In genomic region chr12:90909069-90909676, GRCh38 we compare ENCODE assay signal across 8 cellular contexts. TPM values are rescaled to one million over a fixed set of nuclear protein-coding genes. Genes with fewer than 3 reads are reported as not detected.
DNase-seq lines count a peak whose midpoint lies in the region; ATAC-seq and TF ChIP-seq lines count a peak whose summit lies in the region.

No MANE protein-coding gene starts in this region.

- H3K4me1 Mint-ChIP-seq in osteocyte (ENCODE audit: unreplicated experiment): peaks cover 9% of the 10 kb centered on the region
- no peaks in the 10 kb centered on the region for H3K4me1 Mint-ChIP-seq in activated CD8-positive, alpha-beta memory T cell treated with anti-CD3 and anti-CD28 coated beads, Interleukin-2, amount 10 ng/mL, durations not matched to agents 7 days and 5 days

- DNase-seq in HCEC 1CT (peak; percentile 61), OCI-M2 (lab: John Stamatoyannopoulos, UW; ENCODE audit: unreplicated experiment) (peak; percentile 0), epithelial cell of esophagus (ENCODE audit: low read depth) (peak; percentile 59), osteocyte (ENCODE audit: extremely low spot score, unreplicated experiment) (no peak), 8988T (no peak)
- no peak for DNase-seq in activated CD8-positive, alpha-beta memory T cell treated with anti-CD3 and anti-CD28 coated beads, Interleukin-2, amount 10 ng/mL, durations not matched to agents 7 days and 5 days

- no peaks in the 10 kb centered on the region for H3K36me3 Mint-ChIP-seq in osteocyte (ENCODE audit: unreplicated experiment)
- H3K36me3 Mint-ChIP-seq in activated CD8-positive, alpha-beta memory T cell treated with anti-CD3 and anti-CD28 coated beads, Interleukin-2, amount 10 ng/mL, durations not matched to agents 7 days and 5 days: no peaks in the 10 kb centered on the region

- no peaks in the 10 kb centered on the region for H3K27me3 Mint-ChIP-seq in osteocyte (ENCODE audit: unreplicated experiment)
- no peaks in the 10 kb centered on the region for H3K27me3 Mint-ChIP-seq in activated CD8-positive, alpha-beta memory T cell treated with anti-CD3 and anti-CD28 coated beads, Interleukin-2, amount 10 ng/mL, durations not matched to agents 7 days and 5 days

- no peak overlapping the region for H3K4me3 ChIP-seq in epithelial cell of esophagus (ENCODE audit: low read length)

- no peak for ATAC-seq in activated CD8-positive, alpha-beta memory T cell treated with anti-CD3 and anti-CD28 coated beads, Interleukin-2, amount 10 ng/mL, durations not matched to agents 7 days and 5 days
- ATAC-seq in HG03175 (IDR thresholded peaks at IDR 0.05; ENCODE audit: unreplicated experiment): no peak

- no peak overlapping the region for H3K4me3 Mint-ChIP-seq in osteocyte (ENCODE audit: unreplicated experiment)
- no peak overlapping the region for H3K4me3 Mint-ChIP-seq in activated CD8-positive, alpha-beta memory T cell treated with anti-CD3 and anti-CD28 coated beads, Interleukin-2, amount 10 ng/mL, durations not matched to agents 7 days and 5 days

- no peak overlapping the region for H3K27ac ChIP-seq in C4-2B

- H3K27ac Mint-ChIP-seq in osteocyte (ENCODE audit: unreplicated experiment): no peak overlapping the region
- H3K27ac Mint-ChIP-seq in activated CD8-positive, alpha-beta memory T cell treated with anti-CD3 and anti-CD28 coated beads, Interleukin-2, amount 10 ng/mL, durations not matched to agents 7 days and 5 days: no peak overlapping the region

- CTCF ChIA-PET in activated CD8-positive, alpha-beta memory T cell treated with anti-CD3 and anti-CD28 coated beads, Interleukin-2, amount 10 ng/mL, durations not matched to agents 7 days and 5 days (lab: Charles Lee): no interaction called here

- no peaks in the 10 kb centered on the region for H3K9me3 Mint-ChIP-seq in osteocyte (ENCODE audit: unreplicated experiment)
- no peaks in the 10 kb centered on the region for H3K9me3 Mint-ChIP-seq in activated CD8-positive, alpha-beta memory T cell treated with anti-CD3 and anti-CD28 coated beads, Interleukin-2, amount 10 ng/mL, durations not matched to agents 7 days and 5 days (ENCODE audit: low read depth)

- peak; percentile 83 for TF ChIP-seq CTCF in C4-2B (conservative IDR thresholded peaks at IDR 0.05)
- peak; percentile 89 for TF ChIP-seq CTCF in epithelial cell of esophagus (IDR thresholded peaks at IDR 0.05; ENCODE audit: insufficient read depth, low read depth, low read length, missing control alignments)
- TF ChIP-seq CTCF in osteocyte (IDR thresholded peaks at IDR 0.05): peak; percentile 81

RNA-seq across cellular contexts. Expression of gene CCER1, which starts 45.8 kb away (rescaled TPM):
- total RNA-seq in osteocyte: not detected in 2 replicates
- total RNA-seq in activated CD8-positive, alpha-beta memory T cell treated with anti-CD3 and anti-CD28 coated beads, Interleukin-2, amount 10 ng/mL, durations not matched to agents 7 days and 5 days: not detected

Comparison
In these comparisons a context has a peak if more than half of its experiments do, and no peak if none do; other contexts are left out.
1. DNase-seq: peak in HCEC 1CT (single experiment), OCI-M2 (single experiment) and epithelial cell of esophagus (single experiment); none in osteocyte (single experiment), 8988T (single experiment) and activated CD8-positive, alpha-beta memory T cell treated with anti-CD3 and anti-CD28 coated beads, Interleukin-2, amount 10 ng/mL, durations not matched to agents 7 days and 5 days (single experiment).
2. Peak in every context shown above with its lines, with median percentiles within 50 percentile points of each other: CTCF ChIP-seq.